Comparison of ENCODE assay signal across 8 cellular contexts in the genomic region with DNA sequence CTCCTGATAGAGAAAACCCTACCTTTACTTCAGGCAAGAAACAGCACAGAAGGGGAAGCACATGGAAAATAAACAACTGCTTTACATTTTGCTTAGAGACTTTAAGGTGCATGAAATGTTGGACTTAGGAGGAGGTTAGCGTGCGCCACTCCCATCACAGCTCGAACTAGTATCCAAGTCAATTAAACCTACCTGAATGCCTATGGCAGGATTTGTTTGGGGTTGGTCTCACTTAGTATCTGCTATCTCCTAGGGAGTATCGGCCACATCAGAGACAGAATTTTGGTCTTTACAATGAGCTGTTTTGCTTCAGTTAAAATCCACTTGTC. TPM values are rescaled to one million over a fixed set of nuclear protein-coding genes. Genes with fewer than 3 reads are reported as not detected.
"Had no signal": no experiment of that assay in that cellular context is flagged by ENCODE, and none has a peak within 500 bp of the region (broad histone marks: within the 10 kb centered on the region; RNA-seq: fewer than 3 reads in every experiment).

No MANE protein-coding gene starts in this region.

- ATAC-seq: K562 had no signal

- FAIRE-seq: K562 had no signal

- DNase-seq: GOT3, H7, IMR-90, Kasumi-1, KG1 had no signal

- H3K4me1 ChIP-seq: HAP-1 had no signal

- H3K27ac ChIP-seq: HL-60 had no signal

- H3K9me3 ChIP-seq: HAP-1 had no signal

- H3K4me3 ChIP-seq: HAP-1, K562 had no signal

- H3K36me3 ChIP-seq: HAP-1 had no signal

RNA-seq across cellular contexts. Expression of a gene that starts 12.0 kb away (rescaled TPM):
- total RNA-seq: IMR-90, K562 had no signal
- polyA plus RNA-seq: IMR-90 had no signal
